Comparison of ENCODE assay signal across 9 cellular contexts in the genomic region with DNA sequence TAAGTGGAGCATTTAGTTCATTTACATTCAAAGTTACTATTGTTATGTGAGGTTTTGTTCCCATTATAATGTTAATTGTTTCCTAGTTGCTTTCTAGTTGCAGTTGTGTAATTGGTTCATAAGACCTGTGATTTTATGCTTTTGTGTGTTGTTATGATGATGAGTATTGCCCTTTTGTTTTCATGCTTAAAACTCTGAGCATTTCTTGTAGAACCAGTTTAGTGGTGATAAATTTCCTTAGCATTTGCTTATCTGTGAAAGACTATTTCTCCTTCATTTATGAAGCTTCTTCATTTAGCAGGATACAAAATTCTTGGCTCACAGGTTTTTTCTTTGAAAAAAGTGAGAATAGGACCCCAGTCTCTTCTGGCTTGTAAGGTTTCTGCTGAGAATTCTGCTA.
"Had no signal": no experiment of that assay in that cellular context is flagged by ENCODE, and none has a peak within 500 bp of the region (broad histone marks: within the 10 kb centered on the region; RNA-seq: fewer than 3 reads in every experiment).

No MANE protein-coding gene starts in this region.

- H3K4me1 ChIP-seq: HAP-1 had no signal

- H3K36me3 ChIP-seq: HAP-1 had no signal

- H3K27ac Mint-ChIP-seq: HFFc6, IgD-negative memory B cell had no signal

- DNase-seq: GOT3, H7, HFFc6, KBM-7 had no signal

- H3K4me1 Mint-ChIP-seq: IgD-negative memory B cell had no signal

- H3K4me3 Mint-ChIP-seq: HFFc6, IgD-negative memory B cell had no signal

- H3K4me3 ChIP-seq: HAP-1 had no signal

- ATAC-seq: HCT116, HepG2 had no signal

- H3K27me3 Mint-ChIP-seq: IgD-negative memory B cell had no signal

- FAIRE-seq: HepG2, HTR-8/SVneo had no signal

- H3K36me3 Mint-ChIP-seq: IgD-negative memory B cell had no signal
